In the genomic region with DNA sequence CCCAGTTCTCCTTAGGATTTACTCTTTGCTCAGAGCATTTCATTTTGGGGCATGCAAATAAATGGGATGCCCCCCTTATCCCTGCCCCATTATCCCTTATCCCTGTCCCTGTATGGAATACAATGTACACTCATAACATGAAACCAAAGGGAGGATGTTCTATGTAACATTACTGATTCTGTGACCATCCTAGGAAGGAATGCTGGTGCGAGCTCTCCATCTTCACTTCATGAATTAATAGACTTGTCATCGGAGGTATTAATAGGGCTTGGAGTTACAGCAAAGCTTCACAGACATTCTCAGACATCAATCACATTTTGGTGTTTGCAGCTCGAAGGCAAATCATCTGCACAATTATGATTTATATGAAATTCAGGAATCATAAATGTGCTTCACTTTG, we compare ENCODE assay signal across 11 cellular contexts.
"Had no signal": no experiment of that assay in that cellular context is flagged by ENCODE, and none has a peak within 500 bp of the region (broad histone marks: within the 10 kb centered on the region; RNA-seq: fewer than 3 reads in every experiment).

No MANE protein-coding gene starts in this region.

- H3K27ac Mint-ChIP-seq: HFFc6 had no signal

- H3K27ac ChIP-seq: HL-60, KMS-11 had no signal

- DNase-seq: H7, HFFc6, Karpas-422, KBM-7 had no signal

- H3K9me3 ChIP-seq: HAP-1 had no signal

- ATAC-seq: HCT116, HepG2 had no signal

- H3K4me3 Mint-ChIP-seq: GM23338, HFFc6, IgD-negative memory B cell had no signal

- H3K36me3 ChIP-seq: HAP-1 had no signal

- H3K9me3 Mint-ChIP-seq: GM23338, HFFc6, IgD-negative memory B cell had no signal

- FAIRE-seq: HepG2 had no signal

- H2AFZ ChIP-seq: GM23338 had no signal

- H3K4me2 ChIP-seq: KMS-11 had no signal

- H3K9ac ChIP-seq: KMS-11 had no signal

- H3K27me3 Mint-ChIP-seq: IgD-negative memory B cell had no signal

- H3K4me3 ChIP-seq: GM23338, HAP-1 had no signal
